Comparison of ENCODE assay signal across 9 cellular contexts in the genomic region with DNA sequence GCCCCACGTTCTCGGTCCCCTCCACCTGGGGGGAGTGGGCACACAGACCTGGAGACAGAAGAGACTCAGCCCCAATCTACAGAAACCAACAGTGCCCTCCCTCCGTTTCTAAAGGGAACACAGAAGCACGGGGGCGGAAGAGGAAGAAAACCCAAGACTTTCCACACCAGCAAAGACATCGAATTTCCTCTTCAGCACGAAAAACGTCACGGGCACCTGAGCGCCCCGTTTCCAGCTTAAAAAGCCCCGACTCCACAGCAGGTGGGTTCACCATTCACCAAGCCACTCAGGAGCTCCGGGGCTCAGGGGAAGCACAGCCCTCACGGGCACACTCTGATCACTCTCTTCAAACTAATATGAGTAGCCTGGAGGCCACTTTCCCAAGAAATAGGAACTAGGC. TPM values are rescaled to one million over a fixed set of nuclear protein-coding genes. Genes with fewer than 3 reads are reported as not detected.
DNase-seq lines count a peak whose midpoint lies in the region; ATAC-seq lines count a peak whose summit lies in the region.
"Had no signal": no experiment of that assay in that cellular context is flagged by ENCODE, and none has a peak within 500 bp of the region (broad histone marks: within the 10 kb centered on the region; RNA-seq: fewer than 3 reads in every experiment).

No MANE protein-coding gene starts in this region.

- intact Hi-C loops in Right ventricle myocardium inferior (cut with DNase I) (no loop called here), Right ventricle myocardium superior (cut with DNase I) (no loop called here)

- peaks cover 64% of the 10 kb centered on the region for H3K4me1 Mint-ChIP-seq in stimulated activated memory B cell treated with anti-CD40 and anti-IgM and Interleukin-4, amounts not matched to agents 10 μg/mL and 1 μg/mL and 100 μg/mL, for 72 hours

- peak; percentile 18 for DNase-seq in Right ventricle myocardium inferior (ENCODE audit: missing footprints)
- no peak for DNase-seq in Right ventricle myocardium superior
- DNase-seq in NOMO-1 treated with dmso at 0.1 percent for 144 hours (lab: John Stamatoyannopoulos, UW; ENCODE audit: unreplicated experiment), result peak; percentile 25
- peak in 1 of 61 donors; percentile 20 for DNase-seq in caudate nucleus (lab: John Stamatoyannopoulos, UW)
- no peak for DNase-seq in hippocampal formation (lab: John Stamatoyannopoulos, UW)
- no peak for DNase-seq in NCI-H1436 treated with DMSO at 0.1 percent for 48 hours (lab: John Stamatoyannopoulos, UW)

- H3K36me3 Mint-ChIP-seq in stimulated activated memory B cell treated with anti-CD40 and anti-IgM and Interleukin-4, amounts not matched to agents 10 μg/mL and 1 μg/mL and 100 μg/mL, for 72 hours, result peaks cover 83% of the 10 kb centered on the region

- no peaks in the 10 kb centered on the region for H3K27me3 Mint-ChIP-seq in stimulated activated memory B cell treated with anti-CD40 and anti-IgM and Interleukin-4, amounts not matched to agents 10 μg/mL and 1 μg/mL and 100 μg/mL, for 72 hours

- no peaks in the 10 kb centered on the region for H3K9me3 Mint-ChIP-seq in stimulated activated memory B cell treated with anti-CD40 and anti-IgM and Interleukin-4, amounts not matched to agents 10 μg/mL and 1 μg/mL and 100 μg/mL, for 72 hours

- H3K27ac ChIP-seq in caudate nucleus (ENCODE audit: low read depth, low read length), result peak overlapping the region; percentile 52
- H3K27ac ChIP-seq: SJSA1 had no signal

- H3K4me3 Mint-ChIP-seq in stimulated activated memory B cell treated with anti-CD40 and anti-IgM and Interleukin-4, amounts not matched to agents 10 μg/mL and 1 μg/mL and 100 μg/mL, for 72 hours, result peak overlapping the region; percentile 60

- ATAC-seq in Right ventricle myocardium inferior (no peak), Right ventricle myocardium superior (ENCODE audit: poor library complexity) (no peak), GM18520 (IDR thresholded peaks at IDR 0.05; ENCODE audit: unreplicated experiment) (no peak)
- peak; percentile 89 for ATAC-seq in stimulated activated memory B cell treated with anti-CD40 and anti-IgM and Interleukin-4, amounts not matched to agents 10 μg/mL and 1 μg/mL and 100 μg/mL, for 72 hours

- H3K27ac Mint-ChIP-seq in stimulated activated memory B cell treated with anti-CD40 and anti-IgM and Interleukin-4, amounts not matched to agents 10 μg/mL and 1 μg/mL and 100 μg/mL, for 72 hours, result peak overlapping the region; percentile 96

RNA-seq across cellular contexts. Expression of gene NUDT1, which starts 19.6 kb away (rescaled TPM):
- total RNA-seq in Right ventricle myocardium inferior (13.6 TPM), Right ventricle myocardium superior (10.6 TPM)

RNA-seq across cellular contexts. Expression of gene MRM2, which starts 19.6 kb away (rescaled TPM):
- total RNA-seq in Right ventricle myocardium inferior (20.7 TPM), Right ventricle myocardium superior (20.0 TPM)

RNA-seq across cellular contexts. Expression of gene MAD1L1, which starts 28.9 kb away (rescaled TPM):
- total RNA-seq in Right ventricle myocardium inferior (19.1 TPM), Right ventricle myocardium superior (17.9 TPM)

RNA-seq across cellular contexts. Expression of gene SNX8, which starts 52.6 kb away (rescaled TPM):
- total RNA-seq in Right ventricle myocardium inferior (18.8 TPM), Right ventricle myocardium superior (19.1 TPM)

Comparison
In these comparisons a context has a peak if more than half of its experiments do, and no peak if none do; other contexts are left out.
1. DNase-seq: peak in Right ventricle myocardium inferior (single experiment) and NOMO-1 treated with dmso at 0.1 percent for 144 hours (single experiment); none in Right ventricle myocardium superior (single experiment), hippocampal formation (0 of 2) and NCI-H1436 treated with DMSO at 0.1 percent for 48 hours (single experiment).